ENCODE assay signal across 7 cellular contexts in the genomic region with DNA sequence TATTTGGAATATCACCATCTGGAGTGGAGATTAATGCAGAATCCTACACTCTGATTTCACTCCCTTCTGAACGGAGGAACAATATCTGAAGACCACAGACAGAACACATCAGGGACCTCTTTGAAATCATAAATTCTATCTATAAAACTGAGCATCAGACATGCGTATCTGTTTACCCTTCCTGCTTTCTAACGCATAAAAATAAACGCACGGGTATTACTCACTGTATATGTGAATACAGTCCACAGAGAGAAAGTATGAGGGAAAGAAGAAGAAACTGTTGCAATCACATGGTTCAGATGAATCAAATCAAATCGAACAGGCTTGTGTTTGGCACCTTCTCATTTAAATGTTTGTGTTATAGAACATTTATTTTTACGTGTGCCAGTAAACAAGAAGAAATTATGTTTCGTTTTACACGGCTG.
DNase-seq lines count a peak whose midpoint lies in the region; ATAC-seq and TF ChIP-seq lines count a peak whose summit lies in the region.

No MANE protein-coding gene starts in this region.

- CTCF ChIA-PET in WTC11 (lab: Charles Lee): no interaction called here

- ATAC-seq in WTC11 (no peak), HG02678 (IDR thresholded peaks at IDR 0.05; ENCODE audit: unreplicated experiment) (no peak)
- ATAC-seq in stimulated activated effector memory CD8-positive, alpha-beta T cell treated with anti-CD3 and anti-CD28 coated beads, Interleukin-12 subunit alpha, Interleukin-12 subunit beta, amount 100 ng/mL, for 72 hours: peak; percentile 43

- no peak overlapping the region for H3K4me3 Mint-ChIP-seq in WTC11
- H3K4me3 Mint-ChIP-seq in stimulated activated effector memory CD8-positive, alpha-beta T cell treated with anti-CD3 and anti-CD28 coated beads, Interleukin-12 subunit alpha, Interleukin-12 subunit beta, amount 100 ng/mL, for 72 hours: peak overlapping the region; percentile 70

- TF ChIP-seq CTCF in GM12865 (IDR thresholded peaks at IDR 0.05; ENCODE audit: insufficient read depth, low read depth, low read length, missing control alignments) (no peak), WTC11 (IDR thresholded peaks at IDR 0.05) (no peak)

- H3K27ac Mint-ChIP-seq in WTC11: peak overlapping the region; percentile 15; the same call in 1 of the 2 replicates
- H3K27ac Mint-ChIP-seq in stimulated activated effector memory CD8-positive, alpha-beta T cell treated with anti-CD3 and anti-CD28 coated beads, Interleukin-12 subunit alpha, Interleukin-12 subunit beta, amount 100 ng/mL, for 72 hours: no peak overlapping the region

- no peaks in the 10 kb centered on the region for H3K36me3 Mint-ChIP-seq in WTC11
- H3K36me3 Mint-ChIP-seq in stimulated activated effector memory CD8-positive, alpha-beta T cell treated with anti-CD3 and anti-CD28 coated beads, Interleukin-12 subunit alpha, Interleukin-12 subunit beta, amount 100 ng/mL, for 72 hours: no peaks in the 10 kb centered on the region

- peak overlapping the region; percentile 74 for H3K4me3 ChIP-seq in GM12865 (ENCODE audit: low read depth, low read length)

- DNase-seq in GM12865 (ENCODE audit: low read depth): no peak
- no peak for DNase-seq in WTC11 (ENCODE audit: low spot score)
- DNase-seq in foreskin melanocyte: peak; percentile 32
- DNase-seq in stimulated activated effector memory CD8-positive, alpha-beta T cell treated with anti-CD3 and anti-CD28 coated beads, Interleukin-12 subunit alpha, Interleukin-12 subunit beta, amount 100 ng/mL, for 72 hours (ENCODE audit: low spot score in 2 of 2): no peak
- DNase-seq in NCI-H510A (lab: John Stamatoyannopoulos, UW): no peak
- DNase-seq in NCI-H1436 treated with DMSO at 0.1 percent for 48 hours (lab: John Stamatoyannopoulos, UW): no peak

- no peaks in the 10 kb centered on the region for H3K27me3 Mint-ChIP-seq in WTC11 (ENCODE audit: low read depth)

- peaks cover 49% of the 10 kb centered on the region for H3K4me1 Mint-ChIP-seq in WTC11
- H3K4me1 Mint-ChIP-seq in stimulated activated effector memory CD8-positive, alpha-beta T cell treated with anti-CD3 and anti-CD28 coated beads, Interleukin-12 subunit alpha, Interleukin-12 subunit beta, amount 100 ng/mL, for 72 hours: peaks cover 32% of the 10 kb centered on the region

- POLR2A ChIA-PET in WTC11 (lab: Charles Lee): no interaction called here

- H3K9me3 Mint-ChIP-seq in WTC11: no peaks in the 10 kb centered on the region
- no peaks in the 10 kb centered on the region for H3K9me3 Mint-ChIP-seq in stimulated activated effector memory CD8-positive, alpha-beta T cell treated with anti-CD3 and anti-CD28 coated beads, Interleukin-12 subunit alpha, Interleukin-12 subunit beta, amount 100 ng/mL, for 72 hours

TF ChIP-seq in WTC11, 78 proteins besides CTCF, POLR2A, EP300 and RAD21:
- TF ChIP-seq, protein P1, sequence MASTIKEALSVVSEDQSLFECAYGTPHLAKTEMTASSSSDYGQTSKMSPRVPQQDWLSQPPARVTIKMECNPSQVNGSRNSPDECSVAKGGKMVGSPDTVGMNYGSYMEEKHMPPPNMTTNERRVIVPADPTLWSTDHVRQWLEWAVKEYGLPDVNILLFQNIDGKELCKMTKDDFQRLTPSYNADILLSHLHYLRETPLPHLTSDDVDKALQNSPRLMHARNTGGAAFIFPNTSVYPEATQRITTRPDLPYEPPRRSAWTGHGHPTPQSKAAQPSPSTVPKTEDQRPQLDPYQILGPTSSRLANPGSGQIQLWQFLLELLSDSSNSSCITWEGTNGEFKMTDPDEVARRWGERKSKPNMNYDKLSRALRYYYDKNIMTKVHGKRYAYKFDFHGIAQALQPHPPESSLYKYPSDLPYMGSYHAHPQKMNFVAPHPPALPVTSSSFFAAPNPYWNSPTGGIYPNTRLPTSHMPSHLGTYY (CRISPR knock-in tag; IDR thresholded peaks at IDR 0.05): no peak
- TF ChIP-seq PRRX2 (CRISPR knock-in tag; IDR thresholded peaks at IDR 0.05) (no peak), SOX15 (CRISPR knock-in tag; IDR thresholded peaks at IDR 0.05) (no peak), GRHL2 (CRISPR knock-in tag; IDR thresholded peaks at IDR 0.05; ENCODE audit: insufficient replicate concordance, severe bottlenecking) (no peak), KAT7 (CRISPR knock-in tag; IDR thresholded peaks at IDR 0.05; ENCODE audit: borderline replicate concordance) (no peak), CREB1 (CRISPR knock-in tag; IDR thresholded peaks at IDR 0.05) (no peak), ZNF512 (CRISPR knock-in tag; IDR thresholded peaks at IDR 0.05; ENCODE audit: borderline replicate concordance) (no peak), ZNF232 (CRISPR knock-in tag; IDR thresholded peaks at IDR 0.05) (no peak), RELA (CRISPR knock-in tag; IDR thresholded peaks at IDR 0.05; ENCODE audit: borderline replicate concordance) (no peak)
- TF ChIP-seq, protein P2, sequence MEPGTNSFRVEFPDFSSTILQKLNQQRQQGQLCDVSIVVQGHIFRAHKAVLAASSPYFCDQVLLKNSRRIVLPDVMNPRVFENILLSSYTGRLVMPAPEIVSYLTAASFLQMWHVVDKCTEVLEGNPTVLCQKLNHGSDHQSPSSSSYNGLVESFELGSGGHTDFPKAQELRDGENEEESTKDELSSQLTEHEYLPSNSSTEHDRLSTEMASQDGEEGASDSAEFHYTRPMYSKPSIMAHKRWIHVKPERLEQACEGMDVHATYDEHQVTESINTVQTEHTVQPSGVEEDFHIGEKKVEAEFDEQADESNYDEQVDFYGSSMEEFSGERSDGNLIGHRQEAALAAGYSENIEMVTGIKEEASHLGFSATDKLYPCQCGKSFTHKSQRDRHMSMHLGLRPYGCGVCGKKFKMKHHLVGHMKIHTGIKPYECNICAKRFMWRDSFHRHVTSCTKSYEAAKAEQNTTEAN (CRISPR knock-in tag; IDR thresholded peaks at IDR 0.05): no peak
- TF ChIP-seq, protein P3, sequence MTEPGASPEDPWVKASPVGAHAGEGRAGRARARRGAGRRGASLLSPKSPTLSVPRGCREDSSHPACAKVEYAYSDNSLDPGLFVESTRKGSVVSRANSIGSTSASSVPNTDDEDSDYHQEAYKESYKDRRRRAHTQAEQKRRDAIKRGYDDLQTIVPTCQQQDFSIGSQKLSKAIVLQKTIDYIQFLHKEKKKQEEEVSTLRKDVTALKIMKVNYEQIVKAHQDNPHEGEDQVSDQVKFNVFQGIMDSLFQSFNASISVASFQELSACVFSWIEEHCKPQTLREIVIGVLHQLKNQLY (CRISPR knock-in tag; IDR thresholded peaks at IDR 0.05): no peak
